In the genomic region with DNA sequence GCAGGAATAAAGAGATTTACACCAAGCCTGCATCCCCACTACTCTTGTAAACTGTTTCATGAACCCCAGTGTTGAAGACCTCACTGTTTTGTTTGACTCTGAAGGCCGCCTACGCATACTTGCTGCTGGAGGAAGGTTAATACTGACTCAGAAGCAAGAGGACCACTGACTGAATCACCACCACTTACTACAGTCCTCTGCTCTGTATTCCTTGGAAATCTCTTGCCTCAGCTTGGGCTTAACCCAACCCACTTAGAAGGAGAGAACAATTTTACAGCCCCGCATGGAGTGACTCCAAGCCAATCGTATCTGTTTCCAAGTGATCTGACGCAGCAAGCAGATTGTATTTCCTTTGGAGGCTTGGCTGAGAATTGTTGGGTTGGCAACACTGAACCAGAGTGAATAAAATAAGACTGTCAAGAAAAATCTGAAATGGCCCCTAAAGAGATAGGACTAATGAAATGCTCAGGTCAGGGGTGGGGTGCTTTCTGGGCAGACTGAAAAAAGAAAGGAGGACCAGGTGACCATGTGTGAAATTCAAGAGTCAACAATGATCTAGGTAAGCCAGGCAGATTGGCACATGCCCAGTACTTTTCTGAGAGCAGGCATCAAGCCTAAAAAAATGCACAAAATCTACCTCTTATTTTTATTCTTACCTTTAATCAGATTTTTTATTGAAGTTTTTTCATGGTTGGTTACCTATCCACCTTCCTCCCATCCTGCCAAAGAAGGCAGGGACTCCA, we compare ENCODE assay signal across 8 cellular contexts.
DNase-seq lines count a peak whose midpoint lies in the region; ATAC-seq, FAIRE-seq and TF ChIP-seq lines count a peak whose summit lies in the region.

No MANE protein-coding gene starts in this region.

- DNase-seq in HTR-8/SVneo (ENCODE audit: insufficient read length, low spot score) (peak; percentile 78), cardiac fibroblast (ENCODE audit: low read depth in 2 of 2) (peak; percentile 99 to 100), lower leg skin (ENCODE audit: low spot score in 2 of 2) (peak; percentile 90 to 94), testis (peak; percentile 76), UCSD-AML1 (lab: John Stamatoyannopoulos, UW; ENCODE audit: unreplicated experiment) (no peak)

- no peak overlapping the region for H3K4me3 ChIP-seq in cardiac fibroblast (replicated peaks in 1 of 2; ENCODE audit: low read depth in 2 of 2, low read length in 2 of 2)
- no peak overlapping the region for H3K4me3 ChIP-seq in lower leg skin (ENCODE audit: low read depth, poor library complexity, severe bottlenecking)
- no peak overlapping the region for H3K4me3 ChIP-seq in testis

- no peaks in the 10 kb centered on the region for H3K27me3 ChIP-seq in testis

- intact Hi-C loops in lower leg skin (cut with DNase I; ENCODE audit: low total_unique reads) (loop anchor here (10.0 kb wide), 1 partner anchor 250 kb away; a partner anchor contains a TSS), testis (cut with DNase I; ENCODE audit: low total_unique reads) (loop anchor here (10.0 kb wide), 1 partner anchor 250 kb away; a partner anchor contains a TSS)

- TF ChIP-seq POLR2A in lower leg skin (IDR thresholded peaks at IDR 0.05) (no peak), testis (IDR thresholded peaks at IDR 0.05) (no peak)

- H3K4me1 ChIP-seq in testis, result peaks cover 39% of the 10 kb centered on the region

- H3K36me3 ChIP-seq in testis (ENCODE audit: low read depth, missing control alignments), result no peaks in the 10 kb centered on the region

- ATAC-seq in HG03469 (IDR thresholded peaks at IDR 0.05; ENCODE audit: unreplicated experiment) (no peak), GM18511 (IDR thresholded peaks at IDR 0.05; ENCODE audit: unreplicated experiment) (no peak), GM18907 (IDR thresholded peaks at IDR 0.05; ENCODE audit: unreplicated experiment) (no peak)

- WGBS in lower leg skin, 2 donors, result 17 to 29% methylated on average over 5 of the region's 5 CpGs
- WGBS in testis, 2 donors, result 51 to 57% methylated on average over 5 of the region's 5 CpGs

- FAIRE-seq in HTR-8/SVneo (lab: Jason Lieb, UNC), result peak; percentile 98

- H3K27ac ChIP-seq in testis, result peak overlapping the region in 1 of 2 donors; percentile 76

- H3K9me3 ChIP-seq in testis, result no peaks in the 10 kb centered on the region

- TF ChIP-seq CTCF in cardiac fibroblast (IDR thresholded peaks at IDR 0.05; ENCODE audit: low read depth, low read length) (no peak), lower leg skin (IDR thresholded peaks at IDR 0.05) (no peak), testis (IDR thresholded peaks at IDR 0.05) (no peak)
